ENCODE assay signal across 20 cellular contexts in genomic region chr7:36594445-36594844, GRCh38.
A peak's percentile ranks its signal among the peaks of the same experiment; 100 is the strongest.
DNase-seq lines count a peak whose midpoint lies in the region; ATAC-seq and TF ChIP-seq lines count a peak whose summit lies in the region.
"Had no signal": no experiment of that assay in that cellular context is flagged by ENCODE, and none has a peak within 500 bp of the region (broad histone marks: within the 10 kb centered on the region; RNA-seq: fewer than 3 reads in every experiment).

No MANE protein-coding gene starts in this region.

- intact Hi-C loops in esophagus muscularis mucosa (cut with DNase I) (no loop called here), upper lobe of right lung (cut with DNase I) (no loop called here)

- H3K36me3 ChIP-seq in esophagus muscularis mucosa (no peaks in the 10 kb centered on the region), neutrophil (peaks cover 21% of the 10 kb centered on the region), upper lobe of right lung (no peaks in the 10 kb centered on the region)
- H3K36me3 ChIP-seq: BLaER1 had no signal

- no peak for TF ChIP-seq POLR2A in esophagus muscularis mucosa (IDR thresholded peaks at IDR 0.05; ENCODE audit: low read depth)

- H3K4me1 ChIP-seq in esophagus muscularis mucosa (no peaks in the 10 kb centered on the region), neutrophil (ENCODE audit: control insufficient read depth in 1 of 2, insufficient read depth in 1 of 2, low read depth in 1 of 2, low read length in 1 of 2) (peaks cover 91 to 100% of the 10 kb centered on the region in 2 experiments), upper lobe of right lung (no peaks in the 10 kb centered on the region)
- H3K4me1 ChIP-seq: BLaER1, Caco-2 had no signal

- H3K27me3 Mint-ChIP-seq in T-helper 2 cell treated with Interferon-gamma antibody and Interleukin-4, amounts not matched to agents 5 μg/mL and 100 μg/mL, for 36 hours (ENCODE audit: low read depth): no peaks in the 10 kb centered on the region
- H3K27me3 Mint-ChIP-seq: B cell had no signal

- no peak overlapping the region for H3K27ac Mint-ChIP-seq in T-helper 2 cell treated with Interferon-gamma antibody and Interleukin-4, amounts not matched to agents 5 μg/mL and 100 μg/mL, for 36 hours
- H3K27ac Mint-ChIP-seq: B cell; CD4-positive, CD25-positive, alpha-beta regulatory T cell; CD8-positive, alpha-beta T cell; GM23338; H9 had no signal

- WGBS in esophagus muscularis mucosa: 80% methylated on average over 2 of the region's 2 CpGs

- peaks cover 3% of the 10 kb centered on the region for H3K4me1 Mint-ChIP-seq in T-helper 2 cell treated with Interferon-gamma antibody and Interleukin-4, amounts not matched to agents 5 μg/mL and 100 μg/mL, for 36 hours (ENCODE audit: low read depth)
- H3K4me1 Mint-ChIP-seq: B cell had no signal

- TF ChIP-seq CTCF in esophagus muscularis mucosa (IDR thresholded peaks at IDR 0.05) (no peak), neutrophil (IDR thresholded peaks at IDR 0.05) (no peak), upper lobe of right lung (IDR thresholded peaks at IDR 0.05) (no peak)

- no peaks in the 10 kb centered on the region for H3K9me3 ChIP-seq in esophagus muscularis mucosa
- H3K9me3 ChIP-seq in neutrophil: no peaks in the 10 kb centered on the region
- H3K9me3 ChIP-seq in upper lobe of right lung: no peaks in the 10 kb centered on the region
- H3K9me3 ChIP-seq: BLaER1, Caco-2 had no signal

- H3K9me3 Mint-ChIP-seq in T-helper 2 cell treated with Interferon-gamma antibody and Interleukin-4, amounts not matched to agents 5 μg/mL and 100 μg/mL, for 36 hours: no peaks in the 10 kb centered on the region
- H3K9me3 Mint-ChIP-seq: CD8-positive, alpha-beta T cell had no signal

- peak; percentile 31 for DNase-seq in esophagus muscularis mucosa (ENCODE audit: extremely low spot score)
- no peak for DNase-seq in left lobe of liver (ENCODE audit: low spot score)
- DNase-seq in upper lobe of right lung: no peak
- DNase-seq in AG08396 (ENCODE audit: low spot score): no peak
- DNase-seq in T-helper 2 cell treated with Interferon-gamma antibody and Interleukin-4, amounts not matched to agents 5 μg/mL and 100 μg/mL, for 36 hours (ENCODE audit: low spot score): no peak
- DNase-seq in hepatic stellate cell (ENCODE audit: low spot score): no peak
- DNase-seq: Caco-2; CD4-positive, CD25-positive, alpha-beta regulatory T cell; DMS153; EL; GDM1; H9 had no signal

- peak; percentile 65 for ATAC-seq in left lobe of liver
- peak; percentile 30 for ATAC-seq in upper lobe of right lung
- ATAC-seq: CD8-positive, alpha-beta T cell; GM12878; GM23338; HCT116 had no signal

- TF ChIP-seq EP300 in esophagus muscularis mucosa (IDR thresholded peaks at IDR 0.05): no peak

- no peak overlapping the region for H3K4me3 Mint-ChIP-seq in T-helper 2 cell treated with Interferon-gamma antibody and Interleukin-4, amounts not matched to agents 5 μg/mL and 100 μg/mL, for 36 hours
- H3K4me3 Mint-ChIP-seq: B cell; CD4-positive, CD25-positive, alpha-beta regulatory T cell; CD8-positive, alpha-beta T cell; GM23338; H9 had no signal

- H3K36me3 Mint-ChIP-seq in T-helper 2 cell treated with Interferon-gamma antibody and Interleukin-4, amounts not matched to agents 5 μg/mL and 100 μg/mL, for 36 hours (ENCODE audit: low read depth): peaks cover 52% of the 10 kb centered on the region
- H3K36me3 Mint-ChIP-seq: CD4-positive, CD25-positive, alpha-beta regulatory T cell had no signal

- no peak overlapping the region for H3K27ac ChIP-seq in esophagus muscularis mucosa (replicated peaks in 1 of 4)
- H3K27ac ChIP-seq in neutrophil: peak overlapping the region; percentile 93
- H3K27ac ChIP-seq in upper lobe of right lung: no peak overlapping the region
- H3K27ac ChIP-seq: BLaER1, C4-2B had no signal

- H3K27me3 ChIP-seq in esophagus muscularis mucosa (no peaks in the 10 kb centered on the region), neutrophil (no peaks in the 10 kb centered on the region), upper lobe of right lung (no peaks in the 10 kb centered on the region)
- H3K27me3 ChIP-seq: BLaER1 had no signal

- H3K4me3 ChIP-seq in esophagus muscularis mucosa (no peak overlapping the region), neutrophil (ENCODE audit: low read depth in 1 of 2, low read length in 1 of 2) (peak overlapping the region; percentile 58 to 61), upper lobe of right lung (no peak overlapping the region)
- H3K4me3 ChIP-seq: BLaER1, GM12878, GM23338 had no signal

Comparison
In these comparisons a context has a peak if more than half of its experiments do, and no peak if none do; other contexts are left out.
1. H3K4me3 ChIP-seq: peak in neutrophil (2 of 2); none in esophagus muscularis mucosa (0 of 4) and upper lobe of right lung (single experiment).